5 cellular contexts compared by ENCODE assay signal in genomic region chr1:214927791-214928190, GRCh38.
"Had no signal": no experiment of that assay in that cellular context is flagged by ENCODE, and none has a peak within 500 bp of the region (broad histone marks: within the 10 kb centered on the region; RNA-seq: fewer than 3 reads in every experiment).

No MANE protein-coding gene starts in this region.

- H3K4me3 Mint-ChIP-seq: GM23338, H9 had no signal

- DNase-seq: H9, HCEC 1CT, IMR-90 had no signal

- H2AFZ ChIP-seq: GM23338 had no signal

- H3K4me2 ChIP-seq: GM23338 had no signal

- H3K4me3 ChIP-seq: GM23338, K562 had no signal

- H3K4me1 Mint-ChIP-seq: GM23338, H9 had no signal

- H3K9me3 Mint-ChIP-seq: GM23338, H9 had no signal

- ATAC-seq: GM23338, K562 had no signal

- H3K27ac Mint-ChIP-seq: GM23338, H9 had no signal
